ENCODE assay signal across 18 cellular contexts in the genomic region with DNA sequence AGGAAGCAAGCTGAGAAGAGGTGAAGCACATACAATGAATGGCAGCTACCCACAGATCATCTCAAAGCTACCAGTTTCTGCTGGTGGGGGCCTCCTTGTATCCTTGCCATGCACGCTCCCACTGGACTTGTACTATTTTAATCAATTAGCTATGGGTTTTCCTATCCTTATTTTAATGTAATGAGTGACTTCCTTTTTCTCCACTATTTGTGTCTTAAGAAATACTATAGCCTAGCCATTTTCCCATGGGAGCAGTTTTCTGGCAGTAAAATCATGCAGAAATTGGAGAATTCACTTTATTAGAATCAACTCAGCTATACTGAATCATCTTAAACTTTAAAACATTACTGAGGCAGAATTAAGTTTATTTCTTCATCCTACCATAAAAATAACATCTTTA.
A peak's percentile ranks its signal among the peaks of the same experiment; 100 is the strongest.
DNase-seq lines count a peak whose midpoint lies in the region; ATAC-seq, FAIRE-seq and TF ChIP-seq lines count a peak whose summit lies in the region.
"Had no signal": no experiment of that assay in that cellular context is flagged by ENCODE, and none has a peak within 500 bp of the region (broad histone marks: within the 10 kb centered on the region; RNA-seq: fewer than 3 reads in every experiment).

No MANE protein-coding gene starts in this region.

- H3K9me3 ChIP-seq in BLaER1 (no peaks in the 10 kb centered on the region), GM12878 (replicated peaks; ENCODE audit: control insufficient read depth, insufficient read depth, low read length) (no peaks in the 10 kb centered on the region)
- H3K9me3 ChIP-seq: Caco-2 had no signal

- H3K4me3 ChIP-seq in BLaER1 (no peak overlapping the region), NB4 (ENCODE audit: low read depth, low read length) (no peak overlapping the region), GM12878 (no peak overlapping the region), skeletal muscle cell (ENCODE audit: low read depth, low read length) (no peak overlapping the region)
- H3K4me3 ChIP-seq: GM23248 had no signal

- POLR2A ChIA-PET in GM12878 (lab: Charles Lee) = interaction anchor here (1.1 kb wide), 1 partner anchor 12 kb away, joined by 3 read pairs; no protein-coding TSS in a partner anchor
- POLR2A ChIA-PET in GM10248 (lab: Yijun Ruan, JAX) = no interaction called here

- H3K36me3 ChIP-seq in BLaER1 = no peaks in the 10 kb centered on the region
- H3K36me3 ChIP-seq in GM12878 (ENCODE audit: control insufficient read depth in 2 of 2, insufficient read depth in 2 of 2, low read length in 1 of 2) = no peaks in the 10 kb centered on the region

- TF ChIP-seq POLR2A in NB4 (IDR thresholded peaks at IDR 0.05; ENCODE audit: extremely low read depth, insufficient read length) (no peak), GM12878 (IDR thresholded peaks at IDR 0.05; ENCODE audit: low read depth, low read length) (no peak)

- in situ Hi-C loops in GM12878 (cut with MboI) = no loop called here

- 0% methylated on average over 1 of the region's 1 CpG for WGBS in GM12878 (ENCODE audit: insufficient coverage, insufficient replicate concordance, low lambda C conversion rate, missing lambda C conversion rate)

- H3K4me1 ChIP-seq in BLaER1 (peaks cover 9% of the 10 kb centered on the region), GM12878 (ENCODE audit: control insufficient read depth, insufficient read depth, low read length) (no peaks in the 10 kb centered on the region; the same call in 1 of the 2 replicates)
- H3K4me1 ChIP-seq: Caco-2 had no signal

- no TSS peak for BruUV-seq in GM12878 (replicated peaks; lab: Mats Ljungman, UMichigan)

- no peak for TF ChIP-seq RAD21 in GM12878 (IDR thresholded peaks at IDR 0.05; ENCODE audit: insufficient read depth, low read depth, low read length)

- H3K79me2 ChIP-seq in GM12878 (ENCODE audit: control insufficient read depth, insufficient read depth, low read length) = no peaks in the 10 kb centered on the region

- H3K4me2 ChIP-seq in BLaER1 (0 out of 2 replicates have a peak overlapping the region, but pooled peaks have one; percentile 6), GM12878 (ENCODE audit: control insufficient read depth, insufficient read depth) (no peak overlapping the region)

- no peaks in the 10 kb centered on the region for H4K20me1 ChIP-seq in BLaER1
- H4K20me1 ChIP-seq in GM12878 (ENCODE audit: control insufficient read depth, insufficient read depth) = no peaks in the 10 kb centered on the region

- FAIRE-seq in GM12878 (lab: Jason Lieb, UNC) = no peak
- FAIRE-seq: D721Med, G401.6, H54 had no signal

- no peak overlapping the region for H3K9ac ChIP-seq in BLaER1
- H3K9ac ChIP-seq in GM12878 (ENCODE audit: control insufficient read depth, insufficient read depth, low read length) = no peak overlapping the region
- H3K9ac ChIP-seq: GM23248 had no signal

- ATAC-seq in GM12878 = 0 out of 3 replicates have a peak, but pooled peaks have one; percentile 28

- CTCF ChIA-PET in GM12878 (lab: Yijun Ruan, JAX) = interaction anchor here (0.9 to 3.1 kb wide), 6 partner anchors 10 to 511 kb away, joined by 3 to 14 read pairs (median 6); no protein-coding TSS in a partner anchor
- CTCF ChIA-PET in GM10248 (lab: Yijun Ruan, JAX) = interaction anchor here (1.3 to 1.7 kb wide), 3 partner anchors 10 to 165 kb away, joined by 3 to 6 read pairs (median 4); no protein-coding TSS in a partner anchor

- H2AFZ ChIP-seq in GM12878 (ENCODE audit: control insufficient read depth, low read depth, low read length) = no peak overlapping the region
- H2AFZ ChIP-seq: GM23248 had no signal

- RAD21 ChIA-PET in GM12878 (lab: Charles Lee; ENCODE audit: unreplicated experiment) = interaction anchor here (0.7 to 1.6 kb wide), 4 partner anchors 9 to 75 kb away, joined by 3 to 6 read pairs (median 4); no protein-coding TSS in a partner anchor

- no peak for TF ChIP-seq EP300 in GM12878 (IDR thresholded peaks at IDR 0.05; ENCODE audit: borderline replicate concordance in 1 of 2, control insufficient read depth in 1 of 2, low read depth in 2 of 2, low read length in 2 of 2)

- intact Hi-C loops in GM12878 (cut with micrococcal nuclease; ENCODE audit: unreplicated experiment) = no loop called here

- DNase-seq in NB4 (ENCODE audit: low read depth) (peak; percentile 8), GM12878 (ENCODE audit: low read depth, low spot score) (no peak), skeletal muscle cell (ENCODE audit: low read depth) (peak; percentile 41), epidermal melanocyte (ENCODE audit: insufficient read length, low spot score) (no peak), GM10248 (ENCODE audit: extremely low spot score) (no peak), GOT3 (lab: John Stamatoyannopoulos, UW) (no peak)
- no peak for DNase-seq in activated CD4-positive, alpha-beta T cell treated with anti-CD3 and anti-CD28 coated beads, Interleukin-2, amount 50 U/mL, for 48 hours
- DNase-seq: 8988T; Caco-2; CD4-positive, alpha-beta T cell; GM23248; HCEC 1CT had no signal

- H3K27me3 ChIP-seq in BLaER1 (no peaks in the 10 kb centered on the region), GM12878 (replicated peaks in 1 of 2; ENCODE audit: control insufficient read depth in 2 of 2, insufficient read depth in 2 of 2, low read length in 1 of 2) (no peaks in the 10 kb centered on the region)

- no peak overlapping the region for H3K27ac ChIP-seq in BLaER1
- no peak overlapping the region for H3K27ac ChIP-seq in GM12878 (ENCODE audit: control insufficient read depth, insufficient read depth)
- H3K27ac ChIP-seq: C4-2B, GM23248, HL-60 had no signal

- no peak for TF ChIP-seq CTCF in NB4 (IDR thresholded peaks at IDR 0.05; ENCODE audit: low read depth, low read length)
- TF ChIP-seq CTCF in GM12878 (IDR thresholded peaks at IDR 0.05 in 2 of 3, conservative IDR thresholded peaks at IDR 0.05 in 1 of 3; ENCODE audit: control insufficient read depth in 2 of 3, extremely low read depth in 1 of 3, insufficient read depth in 1 of 3, low read depth in 3 of 3, low read length in 3 of 3) = no peak
- TF ChIP-seq CTCF in GM10248 (IDR thresholded peaks at IDR 0.05; ENCODE audit: control extremely low read depth, extremely low read depth, low read depth, missing control alignments) = no peak

- SMC1A ChIA-PET in GM12878 (lab: Charles Lee; ENCODE audit: uncharacterized antibody, unreplicated experiment) = interaction anchor here (0.7 to 5.1 kb wide), 10 partner anchors 9 to 420 kb away, joined by 3 to 18 read pairs (median 8); no protein-coding TSS in a partner anchor

TF ChIP-seq in GM12878, 131 proteins besides CTCF, POLR2A, EP300 and RAD21:
- TF ChIP-seq, protein P1, sequence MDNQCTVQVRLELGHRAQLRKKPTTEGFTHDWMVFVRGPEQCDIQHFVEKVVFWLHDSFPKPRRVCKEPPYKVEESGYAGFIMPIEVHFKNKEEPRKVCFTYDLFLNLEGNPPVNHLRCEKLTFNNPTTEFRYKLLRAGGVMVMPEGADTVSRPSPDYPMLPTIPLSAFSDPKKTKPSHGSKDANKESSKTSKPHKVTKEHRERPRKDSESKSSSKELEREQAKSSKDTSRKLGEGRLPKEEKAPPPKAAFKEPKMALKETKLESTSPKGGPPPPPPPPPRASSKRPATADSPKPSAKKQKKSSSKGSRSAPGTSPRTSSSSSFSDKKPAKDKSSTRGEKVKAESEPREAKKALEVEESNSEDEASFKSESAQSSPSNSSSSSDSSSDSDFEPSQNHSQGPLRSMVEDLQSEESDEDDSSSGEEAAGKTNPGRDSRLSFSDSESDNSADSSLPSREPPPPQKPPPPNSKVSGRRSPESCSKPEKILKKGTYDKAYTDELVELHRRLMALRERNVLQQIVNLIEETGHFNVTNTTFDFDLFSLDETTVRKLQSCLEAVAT (IDR thresholded peaks at IDR 0.05) = no peak
- TF ChIP-seq ZSCAN29 (IDR thresholded peaks at IDR 0.05) = no peak
- TF ChIP-seq, protein P2, sequence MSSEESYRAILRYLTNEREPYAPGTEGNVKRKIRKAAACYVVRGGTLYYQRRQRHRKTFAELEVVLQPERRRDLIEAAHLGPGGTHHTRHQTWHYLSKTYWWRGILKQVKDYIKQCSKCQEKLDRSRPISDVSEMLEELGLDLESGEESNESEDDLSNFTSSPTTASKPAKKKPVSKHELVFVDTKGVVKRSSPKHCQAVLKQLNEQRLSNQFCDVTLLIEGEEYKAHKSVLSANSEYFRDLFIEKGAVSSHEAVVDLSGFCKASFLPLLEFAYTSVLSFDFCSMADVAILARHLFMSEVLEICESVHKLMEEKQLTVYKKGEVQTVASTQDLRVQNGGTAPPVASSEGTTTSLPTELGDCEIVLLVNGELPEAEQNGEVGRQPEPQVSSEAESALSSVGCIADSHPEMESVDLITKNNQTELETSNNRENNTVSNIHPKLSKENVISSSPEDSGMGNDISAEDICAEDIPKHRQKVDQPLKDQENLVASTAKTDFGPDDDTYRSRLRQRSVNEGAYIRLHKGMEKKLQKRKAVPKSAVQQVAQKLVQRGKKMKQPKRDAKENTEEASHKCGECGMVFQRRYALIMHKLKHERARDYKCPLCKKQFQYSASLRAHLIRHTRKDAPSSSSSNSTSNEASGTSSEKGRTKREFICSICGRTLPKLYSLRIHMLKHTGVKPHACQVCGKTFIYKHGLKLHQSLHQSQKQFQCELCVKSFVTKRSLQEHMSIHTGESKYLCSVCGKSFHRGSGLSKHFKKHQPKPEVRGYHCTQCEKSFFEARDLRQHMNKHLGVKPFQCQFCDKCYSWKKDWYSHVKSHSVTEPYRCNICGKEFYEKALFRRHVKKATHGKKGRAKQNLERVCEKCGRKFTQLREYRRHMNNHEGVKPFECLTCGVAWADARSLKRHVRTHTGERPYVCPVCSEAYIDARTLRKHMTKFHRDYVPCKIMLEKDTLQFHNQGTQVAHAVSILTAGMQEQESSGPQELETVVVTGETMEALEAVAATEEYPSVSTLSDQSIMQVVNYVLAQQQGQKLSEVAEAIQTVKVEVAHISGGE (CRISPR knock-in tag; IDR thresholded peaks at IDR 0.05) = no peak
- TF ChIP-seq PAX5 (IDR thresholded peaks at IDR 0.05; ENCODE audit: borderline replicate concordance, low read depth, low read length) = no peak

Comparison
In these comparisons a context has a peak if more than half of its experiments do, and no peak if none do; other contexts are left out.
1. DNase-seq: peak in NB4 (single experiment) and skeletal muscle cell (single experiment); none in GM12878 (single experiment), epidermal melanocyte (single experiment), activated CD4-positive, alpha-beta T cell treated with anti-CD3 and anti-CD28 coated beads, Interleukin-2, amount 50 U/mL, for 48 hours (0 of 2), GM10248 (single experiment) and GOT3 (single experiment).